In the genomic region with DNA sequence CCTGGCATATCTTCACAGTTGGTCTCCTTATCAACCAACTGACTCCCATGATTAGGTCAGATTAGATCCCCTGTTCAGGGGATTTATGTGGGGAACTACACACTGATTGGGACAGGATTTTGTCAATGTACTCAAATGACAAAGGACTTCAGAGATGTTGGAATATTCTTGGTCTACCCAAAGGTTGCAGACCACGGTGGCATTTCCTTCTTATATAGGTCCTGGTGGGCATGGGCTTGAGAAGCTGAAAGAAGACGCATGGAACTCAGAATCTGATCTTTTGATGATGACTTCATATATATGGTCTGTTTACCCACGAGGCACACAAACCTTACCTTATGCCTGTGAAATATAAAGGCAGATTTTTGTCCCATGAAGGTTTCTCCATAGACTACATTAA, we compare ENCODE assay signal across 1 cellular context.
A peak's percentile ranks its signal among the peaks of the same experiment; 100 is the strongest.
TF ChIP-seq lines count a peak whose summit lies in the region.

No MANE protein-coding gene starts in this region.

TF ChIP-seq in HepG2, 621 proteins besides CTCF, POLR2A, EP300 and RAD21:
- TF ChIP-seq, protein P1, sequence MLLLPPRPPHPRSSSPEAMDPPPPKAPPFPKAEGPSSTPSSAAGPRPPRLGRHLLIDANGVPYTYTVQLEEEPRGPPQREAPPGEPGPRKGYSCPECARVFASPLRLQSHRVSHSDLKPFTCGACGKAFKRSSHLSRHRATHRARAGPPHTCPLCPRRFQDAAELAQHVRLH (CRISPR knock-in tag; IDR thresholded peaks at IDR 0.05; ENCODE audit: borderline replicate concordance, low read depth) = 0 out of 2 replicates have a peak, but pooled peaks have one; percentile 28
- TF ChIP-seq KLF9 (CRISPR knock-in tag; IDR thresholded peaks at IDR 0.05; ENCODE audit: low read depth) = no peak
- TF ChIP-seq ZNF543 (CRISPR knock-in tag; IDR thresholded peaks at IDR 0.05) = 0 out of 2 replicates have a peak, but pooled peaks have one; percentile 27
- TF ChIP-seq KMT2A (CRISPR knock-in tag; IDR thresholded peaks at IDR 0.05) = no peak
- peak; percentile 31; the same call in 1 of the 2 replicates for TF ChIP-seq POLR2G (IDR thresholded peaks at IDR 0.05; ENCODE audit: low read depth, low read length)
- TF ChIP-seq AKAP8 (CRISPR knock-in tag; IDR thresholded peaks at IDR 0.05) = 0 out of 2 replicates have a peak, but pooled peaks have one; percentile 14
- TF ChIP-seq, protein P2, sequence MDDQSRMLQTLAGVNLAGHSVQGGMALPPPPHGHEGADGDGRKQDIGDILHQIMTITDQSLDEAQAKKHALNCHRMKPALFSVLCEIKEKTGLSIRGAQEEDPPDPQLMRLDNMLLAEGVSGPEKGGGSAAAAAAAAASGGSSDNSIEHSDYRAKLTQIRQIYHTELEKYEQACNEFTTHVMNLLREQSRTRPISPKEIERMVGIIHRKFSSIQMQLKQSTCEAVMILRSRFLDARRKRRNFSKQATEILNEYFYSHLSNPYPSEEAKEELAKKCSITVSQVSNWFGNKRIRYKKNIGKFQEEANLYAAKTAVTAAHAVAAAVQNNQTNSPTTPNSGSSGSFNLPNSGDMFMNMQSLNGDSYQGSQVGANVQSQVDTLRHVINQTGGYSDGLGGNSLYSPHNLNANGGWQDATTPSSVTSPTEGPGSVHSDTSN (CRISPR knock-in tag; IDR thresholded peaks at IDR 0.05; ENCODE audit: borderline replicate concordance) = no peak
- no peak for TF ChIP-seq ADNP (CRISPR knock-in tag; IDR thresholded peaks at IDR 0.05)
- TF ChIP-seq, protein P3, sequence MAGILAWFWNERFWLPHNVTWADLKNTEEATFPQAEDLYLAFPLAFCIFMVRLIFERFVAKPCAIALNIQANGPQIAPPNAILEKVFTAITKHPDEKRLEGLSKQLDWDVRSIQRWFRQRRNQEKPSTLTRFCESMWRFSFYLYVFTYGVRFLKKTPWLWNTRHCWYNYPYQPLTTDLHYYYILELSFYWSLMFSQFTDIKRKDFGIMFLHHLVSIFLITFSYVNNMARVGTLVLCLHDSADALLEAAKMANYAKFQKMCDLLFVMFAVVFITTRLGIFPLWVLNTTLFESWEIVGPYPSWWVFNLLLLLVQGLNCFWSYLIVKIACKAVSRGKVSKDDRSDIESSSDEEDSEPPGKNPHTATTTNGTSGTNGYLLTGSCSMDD (CRISPR knock-in tag; IDR thresholded peaks at IDR 0.05) = no peak
- peak; percentile 33; the same call in 1 of the 2 replicates for TF ChIP-seq POLR2AphosphoS5 (IDR thresholded peaks at IDR 0.05; ENCODE audit: low read depth, low read length)
- TF ChIP-seq RBM22 (optimal IDR thresholded peaks at IDR 0.05; ENCODE audit: low read length) = peak; percentile 97
- TF ChIP-seq HOXA9 (CRISPR knock-in tag; IDR thresholded peaks at IDR 0.05; ENCODE audit: borderline replicate concordance) = no peak
